In the genomic region with DNA sequence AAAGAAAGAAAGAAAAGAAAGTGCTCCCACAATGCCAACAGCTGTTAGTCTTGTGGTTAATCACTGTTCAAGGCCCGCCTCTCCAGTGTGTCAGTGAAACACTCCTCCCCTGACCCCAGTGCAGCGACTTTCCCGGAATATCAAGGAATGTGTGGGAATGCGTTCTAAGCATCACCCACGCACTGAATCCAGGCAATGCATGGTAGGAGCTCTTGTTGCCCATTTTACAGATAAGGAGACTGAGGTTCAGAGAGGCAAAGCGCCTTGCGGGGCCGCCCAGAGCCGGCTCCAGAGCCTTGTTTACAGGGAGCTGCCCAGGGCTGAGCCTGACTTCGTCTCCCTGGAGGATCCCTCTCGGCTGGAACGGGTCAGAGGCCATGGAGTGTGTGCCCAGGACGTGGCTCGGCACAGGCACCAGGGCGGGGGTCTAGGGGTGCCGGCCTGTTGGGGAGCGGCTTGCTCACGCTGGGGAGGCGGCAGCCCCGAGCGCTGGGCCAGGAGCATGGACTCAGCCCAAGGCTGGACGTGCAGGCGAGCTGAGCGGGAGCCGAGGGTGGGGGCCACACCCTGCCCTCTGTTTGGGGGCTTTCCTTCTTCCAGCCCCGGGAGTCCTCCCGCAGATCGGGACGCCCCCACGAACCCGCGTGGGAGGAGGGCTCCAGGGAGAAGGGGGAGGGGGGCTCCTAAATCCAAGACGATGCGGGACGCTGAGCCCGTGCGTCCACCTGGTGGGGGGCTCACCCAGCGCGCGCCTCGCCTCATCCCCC, we compare ENCODE assay signal across 1 cellular context.
TF ChIP-seq lines count a peak whose summit lies in the region.

No MANE protein-coding gene starts in this region.

TF ChIP-seq in HepG2, 621 proteins besides CTCF, POLR2A, EP300 and RAD21 (continued from another document and continues in another):
- TF ChIP-seq, protein P1, sequence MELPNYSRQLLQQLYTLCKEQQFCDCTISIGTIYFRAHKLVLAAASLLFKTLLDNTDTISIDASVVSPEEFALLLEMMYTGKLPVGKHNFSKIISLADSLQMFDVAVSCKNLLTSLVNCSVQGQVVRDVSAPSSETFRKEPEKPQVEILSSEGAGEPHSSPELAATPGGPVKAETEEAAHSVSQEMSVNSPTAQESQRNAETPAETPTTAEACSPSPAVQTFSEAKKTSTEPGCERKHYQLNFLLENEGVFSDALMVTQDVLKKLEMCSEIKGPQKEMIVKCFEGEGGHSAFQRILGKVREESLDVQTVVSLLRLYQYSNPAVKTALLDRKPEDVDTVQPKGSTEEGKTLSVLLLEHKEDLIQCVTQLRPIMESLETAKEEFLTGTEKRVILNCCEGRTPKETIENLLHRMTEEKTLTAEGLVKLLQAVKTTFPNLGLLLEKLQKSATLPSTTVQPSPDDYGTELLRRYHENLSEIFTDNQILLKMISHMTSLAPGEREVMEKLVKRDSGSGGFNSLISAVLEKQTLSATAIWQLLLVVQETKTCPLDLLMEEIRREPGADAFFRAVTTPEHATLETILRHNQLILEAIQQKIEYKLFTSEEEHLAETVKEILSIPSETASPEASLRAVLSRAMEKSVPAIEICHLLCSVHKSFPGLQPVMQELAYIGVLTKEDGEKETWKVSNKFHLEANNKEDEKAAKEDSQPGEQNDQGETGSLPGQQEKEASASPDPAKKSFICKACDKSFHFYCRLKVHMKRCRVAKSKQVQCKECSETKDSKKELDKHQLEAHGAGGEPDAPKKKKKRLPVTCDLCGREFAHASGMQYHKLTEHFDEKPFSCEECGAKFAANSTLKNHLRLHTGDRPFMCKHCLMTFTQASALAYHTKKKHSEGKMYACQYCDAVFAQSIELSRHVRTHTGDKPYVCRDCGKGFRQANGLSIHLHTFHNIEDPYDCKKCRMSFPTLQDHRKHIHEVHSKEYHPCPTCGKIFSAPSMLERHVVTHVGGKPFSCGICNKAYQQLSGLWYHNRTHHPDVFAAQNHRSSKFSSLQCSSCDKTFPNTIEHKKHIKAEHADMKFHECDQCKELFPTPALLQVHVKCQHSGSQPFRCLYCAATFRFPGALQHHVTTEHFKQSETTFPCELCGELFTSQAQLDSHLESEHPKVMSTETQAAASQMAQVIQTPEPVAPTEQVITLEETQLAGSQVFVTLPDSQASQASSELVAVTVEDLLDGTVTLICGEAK (IDR thresholded peaks at IDR 0.05) = no peak
- TF ChIP-seq, protein P1 (CRISPR knock-in tag; IDR thresholded peaks at IDR 0.05) = peak; percentile 36; the same call in 1 of the 2 replicates
- TF ChIP-seq ZSCAN22 (CRISPR knock-in tag; IDR thresholded peaks at IDR 0.05) (no peak), ZNF589 (CRISPR knock-in tag; conservative IDR thresholded peaks at IDR 0.05) (no peak), NFE2L2 (IDR thresholded peaks at IDR 0.05; ENCODE audit: low read length) (no peak), ZSCAN21 (CRISPR knock-in tag; IDR thresholded peaks at IDR 0.05; ENCODE audit: borderline replicate concordance) (no peak; the same call in 1 of the 2 replicates), TEAD2 (CRISPR knock-in tag; IDR thresholded peaks at IDR 0.05) (no peak), SRSF4 (IDR thresholded peaks at IDR 0.05; ENCODE audit: low read depth, low read length, poor library complexity, severe bottlenecking) (no peak), ARNT2 (CRISPR knock-in tag; IDR thresholded peaks at IDR 0.05; ENCODE audit: low read depth) (no peak; the same call in 1 of the 2 replicates), YEATS4 (CRISPR knock-in tag; IDR thresholded peaks at IDR 0.05; ENCODE audit: borderline replicate concordance) (peak; percentile 10; the same call in 1 of the 2 replicates), ZNF256 (CRISPR knock-in tag; conservative IDR thresholded peaks at IDR 0.05) (no peak; the same call in 1 of the 2 replicates), TGIF2 (CRISPR knock-in tag; IDR thresholded peaks at IDR 0.05) (0 out of 2 replicates have a peak, but pooled peaks have one; percentile 21), ZNF446 (CRISPR knock-in tag; IDR thresholded peaks at IDR 0.05) (no peak; the same call in 1 of the 2 replicates), ZIK1 (CRISPR knock-in tag; IDR thresholded peaks at IDR 0.05; ENCODE audit: borderline replicate concordance, low read depth) (no peak), CAMTA2 (CRISPR knock-in tag; IDR thresholded peaks at IDR 0.05; ENCODE audit: borderline replicate concordance) (no peak), ZNF234 (CRISPR knock-in tag; conservative IDR thresholded peaks at IDR 0.05) (no peak), ZSCAN29 (CRISPR knock-in tag; conservative IDR thresholded peaks at IDR 0.05) (no peak)
- TF ChIP-seq, protein P2, sequence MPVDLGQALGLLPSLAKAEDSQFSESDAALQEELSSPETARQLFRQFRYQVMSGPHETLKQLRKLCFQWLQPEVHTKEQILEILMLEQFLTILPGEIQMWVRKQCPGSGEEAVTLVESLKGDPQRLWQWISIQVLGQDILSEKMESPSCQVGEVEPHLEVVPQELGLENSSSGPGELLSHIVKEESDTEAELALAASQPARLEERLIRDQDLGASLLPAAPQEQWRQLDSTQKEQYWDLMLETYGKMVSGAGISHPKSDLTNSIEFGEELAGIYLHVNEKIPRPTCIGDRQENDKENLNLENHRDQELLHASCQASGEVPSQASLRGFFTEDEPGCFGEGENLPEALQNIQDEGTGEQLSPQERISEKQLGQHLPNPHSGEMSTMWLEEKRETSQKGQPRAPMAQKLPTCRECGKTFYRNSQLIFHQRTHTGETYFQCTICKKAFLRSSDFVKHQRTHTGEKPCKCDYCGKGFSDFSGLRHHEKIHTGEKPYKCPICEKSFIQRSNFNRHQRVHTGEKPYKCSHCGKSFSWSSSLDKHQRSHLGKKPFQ (CRISPR knock-in tag; IDR thresholded peaks at IDR 0.05; ENCODE audit: insufficient replicate concordance) = no peak
- TF ChIP-seq, protein P3, sequence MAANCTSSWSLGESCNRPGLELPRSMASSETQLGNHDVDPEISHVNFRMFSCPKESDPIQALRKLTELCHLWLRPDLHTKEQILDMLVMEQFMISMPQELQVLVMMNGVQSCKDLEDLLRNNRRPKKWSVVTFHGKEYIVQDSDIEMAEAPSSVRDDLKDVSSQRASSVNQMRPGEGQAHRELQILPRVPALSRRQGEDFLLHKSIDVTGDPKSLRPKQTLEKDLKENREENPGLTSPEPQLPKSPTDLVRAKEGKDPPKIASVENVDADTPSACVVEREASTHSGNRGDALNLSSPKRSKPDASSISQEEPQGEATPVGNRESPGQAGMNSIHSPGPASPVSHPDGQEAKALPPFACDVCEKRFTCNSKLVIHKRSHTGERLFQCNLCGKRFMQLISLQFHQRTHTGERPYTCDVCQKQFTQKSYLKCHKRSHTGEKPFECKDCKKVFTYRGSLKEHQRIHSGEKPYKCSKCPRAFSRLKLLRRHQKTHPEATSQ (CRISPR knock-in tag; IDR thresholded peaks at IDR 0.05; ENCODE audit: borderline replicate concordance) = no peak
- TF ChIP-seq, protein P4, sequence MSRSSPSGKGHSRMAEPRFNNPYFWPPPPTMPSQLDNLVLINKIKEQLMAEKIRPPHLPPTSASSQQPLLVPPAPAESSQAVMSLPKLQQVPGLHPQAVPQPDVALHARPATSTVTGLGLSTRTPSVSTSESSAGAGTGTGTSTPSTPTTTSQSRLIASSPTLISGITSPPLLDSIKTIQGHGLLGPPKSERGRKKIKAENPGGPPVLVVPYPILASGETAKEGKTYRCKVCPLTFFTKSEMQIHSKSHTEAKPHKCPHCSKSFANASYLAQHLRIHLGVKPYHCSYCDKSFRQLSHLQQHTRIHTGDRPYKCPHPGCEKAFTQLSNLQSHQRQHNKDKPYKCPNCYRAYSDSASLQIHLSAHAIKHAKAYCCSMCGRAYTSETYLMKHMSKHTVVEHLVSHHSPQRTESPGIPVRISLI (CRISPR knock-in tag; IDR thresholded peaks at IDR 0.05; ENCODE audit: borderline replicate concordance) = no peak
- TF ChIP-seq, protein P5, sequence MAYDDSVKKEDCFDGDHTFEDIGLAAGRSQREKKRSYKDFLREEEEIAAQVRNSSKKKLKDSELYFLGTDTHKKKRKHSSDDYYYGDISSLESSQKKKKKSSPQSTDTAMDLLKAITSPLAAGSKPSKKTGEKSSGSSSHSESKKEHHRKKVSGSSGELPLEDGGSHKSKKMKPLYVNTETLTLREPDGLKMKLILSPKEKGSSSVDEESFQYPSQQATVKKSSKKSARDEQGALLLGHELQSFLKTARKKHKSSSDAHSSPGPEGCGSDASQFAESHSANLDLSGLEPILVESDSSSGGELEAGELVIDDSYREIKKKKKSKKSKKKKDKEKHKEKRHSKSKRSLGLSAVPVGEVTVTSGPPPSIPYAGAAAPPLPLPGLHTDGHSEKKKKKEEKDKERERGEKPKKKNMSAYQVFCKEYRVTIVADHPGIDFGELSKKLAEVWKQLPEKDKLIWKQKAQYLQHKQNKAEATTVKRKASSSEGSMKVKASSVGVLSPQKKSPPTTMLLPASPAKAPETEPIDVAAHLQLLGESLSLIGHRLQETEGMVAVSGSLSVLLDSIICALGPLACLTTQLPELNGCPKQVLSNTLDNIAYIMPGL (CRISPR knock-in tag; IDR thresholded peaks at IDR 0.05; ENCODE audit: borderline replicate concordance in 1 of 2, low read depth in 1 of 2) = peak in 1 of 2 experiments; percentile 12; a peak in 1 of 4 replicates
- TF ChIP-seq, protein P6, sequence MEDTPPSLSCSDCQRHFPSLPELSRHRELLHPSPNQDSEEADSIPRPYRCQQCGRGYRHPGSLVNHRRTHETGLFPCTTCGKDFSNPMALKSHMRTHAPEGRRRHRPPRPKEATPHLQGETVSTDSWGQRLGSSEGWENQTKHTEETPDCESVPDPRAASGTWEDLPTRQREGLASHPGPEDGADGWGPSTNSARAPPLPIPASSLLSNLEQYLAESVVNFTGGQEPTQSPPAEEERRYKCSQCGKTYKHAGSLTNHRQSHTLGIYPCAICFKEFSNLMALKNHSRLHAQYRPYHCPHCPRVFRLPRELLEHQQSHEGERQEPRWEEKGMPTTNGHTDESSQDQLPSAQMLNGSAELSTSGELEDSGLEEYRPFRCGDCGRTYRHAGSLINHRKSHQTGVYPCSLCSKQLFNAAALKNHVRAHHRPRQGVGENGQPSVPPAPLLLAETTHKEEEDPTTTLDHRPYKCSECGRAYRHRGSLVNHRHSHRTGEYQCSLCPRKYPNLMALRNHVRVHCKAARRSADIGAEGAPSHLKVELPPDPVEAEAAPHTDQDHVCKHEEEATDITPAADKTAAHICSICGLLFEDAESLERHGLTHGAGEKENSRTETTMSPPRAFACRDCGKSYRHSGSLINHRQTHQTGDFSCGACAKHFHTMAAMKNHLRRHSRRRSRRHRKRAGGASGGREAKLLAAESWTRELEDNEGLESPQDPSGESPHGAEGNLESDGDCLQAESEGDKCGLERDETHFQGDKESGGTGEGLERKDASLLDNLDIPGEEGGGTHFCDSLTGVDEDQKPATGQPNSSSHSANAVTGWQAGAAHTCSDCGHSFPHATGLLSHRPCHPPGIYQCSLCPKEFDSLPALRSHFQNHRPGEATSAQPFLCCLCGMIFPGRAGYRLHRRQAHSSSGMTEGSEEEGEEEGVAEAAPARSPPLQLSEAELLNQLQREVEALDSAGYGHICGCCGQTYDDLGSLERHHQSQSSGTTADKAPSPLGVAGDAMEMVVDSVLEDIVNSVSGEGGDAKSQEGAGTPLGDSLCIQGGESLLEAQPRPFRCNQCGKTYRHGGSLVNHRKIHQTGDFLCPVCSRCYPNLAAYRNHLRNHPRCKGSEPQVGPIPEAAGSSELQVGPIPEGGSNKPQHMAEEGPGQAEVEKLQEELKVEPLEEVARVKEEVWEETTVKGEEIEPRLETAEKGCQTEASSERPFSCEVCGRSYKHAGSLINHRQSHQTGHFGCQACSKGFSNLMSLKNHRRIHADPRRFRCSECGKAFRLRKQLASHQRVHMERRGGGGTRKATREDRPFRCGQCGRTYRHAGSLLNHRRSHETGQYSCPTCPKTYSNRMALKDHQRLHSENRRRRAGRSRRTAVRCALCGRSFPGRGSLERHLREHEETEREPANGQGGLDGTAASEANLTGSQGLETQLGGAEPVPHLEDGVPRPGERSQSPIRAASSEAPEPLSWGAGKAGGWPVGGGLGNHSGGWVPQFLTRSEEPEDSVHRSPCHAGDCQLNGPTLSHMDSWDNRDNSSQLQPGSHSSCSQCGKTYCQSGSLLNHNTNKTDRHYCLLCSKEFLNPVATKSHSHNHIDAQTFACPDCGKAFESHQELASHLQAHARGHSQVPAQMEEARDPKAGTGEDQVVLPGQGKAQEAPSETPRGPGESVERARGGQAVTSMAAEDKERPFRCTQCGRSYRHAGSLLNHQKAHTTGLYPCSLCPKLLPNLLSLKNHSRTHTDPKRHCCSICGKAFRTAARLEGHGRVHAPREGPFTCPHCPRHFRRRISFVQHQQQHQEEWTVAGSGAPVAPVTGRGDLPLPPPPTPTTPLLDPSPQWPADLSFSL (CRISPR knock-in tag; IDR thresholded peaks at IDR 0.05) = no peak
- TF ChIP-seq, protein P7, sequence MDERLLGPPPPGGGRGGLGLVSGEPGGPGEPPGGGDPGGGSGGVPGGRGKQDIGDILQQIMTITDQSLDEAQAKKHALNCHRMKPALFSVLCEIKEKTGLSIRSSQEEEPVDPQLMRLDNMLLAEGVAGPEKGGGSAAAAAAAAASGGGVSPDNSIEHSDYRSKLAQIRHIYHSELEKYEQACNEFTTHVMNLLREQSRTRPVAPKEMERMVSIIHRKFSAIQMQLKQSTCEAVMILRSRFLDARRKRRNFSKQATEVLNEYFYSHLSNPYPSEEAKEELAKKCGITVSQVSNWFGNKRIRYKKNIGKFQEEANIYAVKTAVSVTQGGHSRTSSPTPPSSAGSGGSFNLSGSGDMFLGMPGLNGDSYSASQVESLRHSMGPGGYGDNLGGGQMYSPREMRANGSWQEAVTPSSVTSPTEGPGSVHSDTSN (CRISPR knock-in tag; IDR thresholded peaks at IDR 0.05) = no peak
